In genomic region chr5:128475693-128476092, GRCh38 we compare ENCODE assay signal across 27 cellular contexts.
"Had no signal": no experiment of that assay in that cellular context is flagged by ENCODE, and none has a peak within 500 bp of the region (broad histone marks: within the 10 kb centered on the region; RNA-seq: fewer than 3 reads in every experiment).

No MANE protein-coding gene starts in this region.

- DNase-seq: activated CD4-positive, alpha-beta memory T cell treated with anti-CD3 and anti-CD28 coated beads for 36 hours; activated CD4-positive, alpha-beta T cell treated with anti-CD3 and anti-CD28 coated beads for 36 hours; activated CD4-positive, alpha-beta T cell treated with anti-CD3 and anti-CD28 coated beads, Interleukin-2, amount 10 ng/mL, durations not matched to agents 24 days and 14 days; activated CD4-positive, CD25-positive, alpha-beta regulatory T cell; activated CD4-positive, CD25-positive, alpha-beta regulatory T cell treated with anti-CD3 and anti-CD28 coated beads, Interleukin-2, amount 50 U/mL, for 72 hours; activated CD8-positive, alpha-beta memory T cell treated with anti-CD3 and anti-CD28 coated beads, Interleukin-2, amount 10 ng/mL, durations not matched to agents 7 days and 5 days; activated CD8-positive, alpha-beta memory T cell treated with anti-CD3 and anti-CD28 coated beads, Interleukin-2, amount 50 U/mL, for 4 hours; activated CD8-positive, alpha-beta T cell treated with anti-CD3 and anti-CD28 coated beads, Interleukin-2, amount 10 ng/mL, durations not matched to agents 7 days and 5 days; activated effector memory CD4-positive, alpha-beta T cell treated with anti-CD3 and anti-CD28 coated beads, Interleukin-2, amount 50 U/mL, for 16 hours; activated naive CD4-positive, alpha-beta T cell treated with anti-CD3 and anti-CD28 coated beads for 36 hours; activated naive CD8-positive, alpha-beta T cell treated with anti-CD3 and anti-CD28 coated beads for 36 hours; activated naive CD8-positive, alpha-beta T cell treated with anti-CD3 and anti-CD28 coated beads, Interleukin-2, amount 50 U/mL, for 24 hours; activated T-cell treated with anti-CD3 and anti-CD28 coated beads, Interleukin-2, amount 50 U/mL, for 1 hour; activated T-cell treated with anti-CD3 and anti-CD28 coated beads, Interleukin-2, amount 50 U/mL, for 48 hours; adrenal gland; amygdala; aorta; body of pancreas; dorsolateral prefrontal cortex; effector memory CD4-positive, alpha-beta T cell; esophagus squamous epithelium; foreskin melanocyte; T-helper 1 cell; T-helper 17 cell had no signal

- H3K4me3 ChIP-seq: adrenal gland, body of pancreas, coronary artery, dorsolateral prefrontal cortex, esophagus squamous epithelium, gastroesophageal sphincter had no signal

- H3K4me1 ChIP-seq: adrenal gland, body of pancreas, esophagus squamous epithelium, gastroesophageal sphincter had no signal

- H3K36me3 ChIP-seq: adrenal gland, esophagus squamous epithelium, gastroesophageal sphincter had no signal

- H3K27me3 ChIP-seq: adrenal gland, body of pancreas, dorsolateral prefrontal cortex, esophagus squamous epithelium, gastroesophageal sphincter had no signal

- ATAC-seq: activated CD4-positive, alpha-beta T cell treated with anti-CD3 and anti-CD28 coated beads for 36 hours; activated CD8-positive, alpha-beta memory T cell treated with anti-CD3 and anti-CD28 coated beads, Interleukin-2, amount 10 ng/mL, durations not matched to agents 7 days and 5 days; activated CD8-positive, alpha-beta T cell treated with anti-CD3 and anti-CD28 coated beads, Interleukin-2, amount 10 ng/mL, durations not matched to agents 7 days and 5 days; activated naive CD8-positive, alpha-beta T cell treated with anti-CD3 and anti-CD28 coated beads, Interleukin-2, amount 50 U/mL, for 24 hours; body of pancreas; gastroesophageal sphincter; T-helper 17 cell had no signal

- H3K27ac ChIP-seq: adrenal gland, body of pancreas, coronary artery, dorsolateral prefrontal cortex, epithelial cell of prostate, esophagus squamous epithelium, gastroesophageal sphincter had no signal

- H3K9me3 ChIP-seq: adrenal gland, body of pancreas, esophagus squamous epithelium, gastroesophageal sphincter had no signal
